Comparison of ENCODE assay signal across 8 cellular contexts in genomic region chr1:211576717-211577116, GRCh38. TPM values are rescaled to one million over a fixed set of nuclear protein-coding genes. Genes with fewer than 3 reads are reported as not detected.
DNase-seq lines count a peak whose midpoint lies in the region; ATAC-seq and TF ChIP-seq lines count a peak whose summit lies in the region.

No MANE protein-coding gene starts in this region.

- BruUV-seq in Calu3 (replicated peaks; lab: Mats Ljungman, UMichigan) (TSS peak; percentile 25), PC-9 (replicated peaks; lab: Mats Ljungman, UMichigan) (no TSS peak)

- H3K4me3 Mint-ChIP-seq in Calu3 (ENCODE audit: low read depth, unreplicated experiment) = peak overlapping the region; percentile 95
- H3K4me3 Mint-ChIP-seq in endothelial cell (ENCODE audit: unreplicated experiment) = peak overlapping the region; percentile 95
- peak overlapping the region; percentile 92 for H3K4me3 Mint-ChIP-seq in osteocyte (ENCODE audit: unreplicated experiment)

- H3K27me3 Mint-ChIP-seq in Calu3 (ENCODE audit: unreplicated experiment) = no peaks in the 10 kb centered on the region
- peaks cover 5% of the 10 kb centered on the region for H3K27me3 Mint-ChIP-seq in endothelial cell (ENCODE audit: unreplicated experiment)
- no peaks in the 10 kb centered on the region for H3K27me3 Mint-ChIP-seq in osteocyte (ENCODE audit: unreplicated experiment)

- H3K9me3 ChIP-seq in PC-9 (ENCODE audit: insufficient read depth, low read depth) = no peaks in the 10 kb centered on the region

- POLR2A ChIA-PET in PC-9 (lab: Charles Lee; ENCODE audit: unreplicated experiment) = interaction anchor here (0.7 kb wide), 2 partner anchors 36 to 60 kb away, joined by 3 to 4 read pairs; no protein-coding TSS in a partner anchor

- ATAC-seq in GM19023 (IDR thresholded peaks at IDR 0.05; ENCODE audit: unreplicated experiment) (no peak), HG03565 (IDR thresholded peaks at IDR 0.05; ENCODE audit: unreplicated experiment) (no peak)

- H3K4me3 ChIP-seq in PC-9 = peak overlapping the region; percentile 77

- H3K4me1 ChIP-seq in PC-9 (replicated peaks; ENCODE audit: insufficient read depth) = peaks cover 43% of the 10 kb centered on the region

- H3K27ac Mint-ChIP-seq in Calu3 (ENCODE audit: unreplicated experiment) (peak overlapping the region; percentile 92), endothelial cell (ENCODE audit: unreplicated experiment) (no peak overlapping the region), osteocyte (ENCODE audit: unreplicated experiment) (peak overlapping the region; percentile 74)

- H3K79me2 ChIP-seq in PC-9 (ENCODE audit: low read depth) = peaks cover 68% of the 10 kb centered on the region

- H4K20me1 ChIP-seq in PC-9 (ENCODE audit: insufficient read depth) = peaks cover 7% of the 10 kb centered on the region; the same call in 1 of the 2 replicates

- DNase-seq in Calu3 = no peak
- DNase-seq in PC-9 = no peak
- no peak for DNase-seq in endothelial cell (ENCODE audit: low spot score)
- DNase-seq in osteocyte (ENCODE audit: extremely low spot score, unreplicated experiment) = no peak
- DNase-seq in posterior cingulate gyrus = no peak
- no peak for DNase-seq in NCI-H187 treated with DMSO at 0.1 percent for 48 hours (lab: John Stamatoyannopoulos, UW)

- H3K4me1 Mint-ChIP-seq in Calu3 (ENCODE audit: low read depth, unreplicated experiment) (peaks cover 23% of the 10 kb centered on the region), endothelial cell (ENCODE audit: unreplicated experiment) (peaks cover 18% of the 10 kb centered on the region), osteocyte (ENCODE audit: unreplicated experiment) (peaks cover 41% of the 10 kb centered on the region)

- H2AFZ ChIP-seq in PC-9 = no peak overlapping the region

- H3K36me3 Mint-ChIP-seq in Calu3 (ENCODE audit: insufficient read depth, unreplicated experiment) (peaks cover 59% of the 10 kb centered on the region), endothelial cell (ENCODE audit: low read depth, unreplicated experiment) (no peaks in the 10 kb centered on the region), osteocyte (ENCODE audit: unreplicated experiment) (peaks cover 23% of the 10 kb centered on the region)

- TF ChIP-seq CTCF in Calu3 (IDR thresholded peaks at IDR 0.05; ENCODE audit: unreplicated experiment) (no peak), PC-9 (conservative IDR thresholded peaks at IDR 0.05) (no peak), endothelial cell (IDR thresholded peaks at IDR 0.05; ENCODE audit: unreplicated experiment) (no peak), osteocyte (IDR thresholded peaks at IDR 0.05) (no peak)

- H3K27ac ChIP-seq in PC-9 = peak overlapping the region; percentile 67

- H3K9me3 Mint-ChIP-seq in Calu3 (ENCODE audit: low read depth, unreplicated experiment) (no peaks in the 10 kb centered on the region), endothelial cell (ENCODE audit: unreplicated experiment) (no peaks in the 10 kb centered on the region), osteocyte (ENCODE audit: unreplicated experiment) (no peaks in the 10 kb centered on the region)

- CTCF ChIA-PET in Calu3 (lab: Charles Lee) (interaction anchor here (0.6 to 1.7 kb wide), 5 partner anchors 31 to 82 kb away, joined by 3 to 7 read pairs (median 5); no protein-coding TSS in a partner anchor), PC-9 (lab: Charles Lee) (no interaction called here)

- intact Hi-C loops in Calu3 (cut with micrococcal nuclease; ENCODE audit: unreplicated experiment) = loop anchor here (1.0 kb wide), 1 partner anchor 79 kb away; no protein-coding TSS in a partner anchor
- intact Hi-C loops in PC-9 (cut with micrococcal nuclease; ENCODE audit: unreplicated experiment) = loop anchor here (1.0 to 10.0 kb wide), 7 partner anchors 25 to 708 kb away; partner anchors contain the start of genes PPP2R5A and TRAF5
- intact Hi-C loops in posterior cingulate gyrus (cut with DNase I) = loop anchor here (1.0 kb wide), 1 partner anchor 79 kb away; no protein-coding TSS in a partner anchor

- H3K36me3 ChIP-seq in PC-9 (ENCODE audit: low read depth) = peaks cover 37% of the 10 kb centered on the region

- peak overlapping the region; percentile 94 for H3K4me2 ChIP-seq in PC-9

- H3F3A ChIP-seq in PC-9 (ENCODE audit: insufficient read depth, low read depth) = peaks cover 18% of the 10 kb centered on the region; the same call in 1 of the 2 replicates

- H3K27me3 ChIP-seq in PC-9 (ENCODE audit: insufficient read depth, low read depth) = no peaks in the 10 kb centered on the region

- H3K9me2 ChIP-seq in PC-9 (ENCODE audit: insufficient read depth) = no peaks in the 10 kb centered on the region

RNA-seq across cellular contexts. Expression of gene SLC30A1, which starts 2.2 kb away (rescaled TPM):
- total RNA-seq in Calu3 (2022) = 15.5 and 25.3 TPM in 2 replicates
- total RNA-seq in PC-9 (2021) = 26.8 and 27.6 TPM in 2 replicates
- total RNA-seq in endothelial cell (ENCODE audit: unreplicated experiment) = 7.7 TPM
- 12.1 and 14.2 TPM in 2 replicates for total RNA-seq in osteocyte
